In genomic region chr1:185534806-185535205, GRCh38 we compare ENCODE assay signal across 13 cellular contexts.
A peak's percentile ranks its signal among the peaks of the same experiment; 100 is the strongest.
DNase-seq lines count a peak whose midpoint lies in the region; ATAC-seq, FAIRE-seq and TF ChIP-seq lines count a peak whose summit lies in the region.
"Had no signal": no experiment of that assay in that cellular context is flagged by ENCODE, and none has a peak within 500 bp of the region (broad histone marks: within the 10 kb centered on the region; RNA-seq: fewer than 3 reads in every experiment).

No MANE protein-coding gene starts in this region.

- DNase-seq in HT-29 (ENCODE audit: low spot score) (peak; percentile 26), NCI-H748 (lab: John Stamatoyannopoulos, UW; ENCODE audit: unreplicated experiment) (peak; percentile 91), endothelial cell of umbilical vein (ENCODE audit: low read depth, low spot score) (peak; percentile 64), gastrocnemius medialis (no peak), iPS-NIHi7 (ENCODE audit: extremely low spot score) (no peak), hippocampal formation (lab: John Stamatoyannopoulos, UW) (no peak), 8988T (no peak)
- DNase-seq: kidney, NCI-H524, posterior cingulate gyrus, trophoblast cell had no signal

- peak in 1 of 2 donors; percentile 79 for ATAC-seq in gastrocnemius medialis
- no peak for ATAC-seq in GM21723 (IDR thresholded peaks at IDR 0.05; ENCODE audit: unreplicated experiment)

- POLR2A ChIA-PET in endothelial cell of umbilical vein (lab: Charles Lee), result no interaction called here

- intact Hi-C loops in endothelial cell of umbilical vein (cut with micrococcal nuclease), result no loop called here
- intact Hi-C loops in gastrocnemius medialis (cut with DNase I; ENCODE audit: low total_unique reads), result no loop called here

- CTCF ChIA-PET in endothelial cell of umbilical vein (lab: Charles Lee), result no interaction called here

- H3K9me1 ChIP-seq in endothelial cell of umbilical vein (replicated peaks; ENCODE audit: control insufficient read depth, extremely low read depth, insufficient read depth, low read length), result no peaks in the 10 kb centered on the region

- in situ Hi-C loops in gastrocnemius medialis (cut with MboI; ENCODE audit: low sequenced_read_pairs in 4 of 4), result no loop called here

- TF ChIP-seq POLR2A in endothelial cell of umbilical vein (IDR thresholded peaks at IDR 0.05; ENCODE audit: low read depth, low read length), result no peak
- no peak for TF ChIP-seq POLR2A in gastrocnemius medialis (IDR thresholded peaks at IDR 0.05)

- H3K36me3 ChIP-seq in endothelial cell of umbilical vein (ENCODE audit: control insufficient read depth in 2 of 2, extremely low read depth in 1 of 2, insufficient read depth in 2 of 2, low read length in 2 of 2), result no peaks in the 10 kb centered on the region
- no peaks in the 10 kb centered on the region for H3K36me3 ChIP-seq in gastrocnemius medialis
- H3K36me3 ChIP-seq: esophagus muscularis mucosa had no signal

- H3K9me3 ChIP-seq in endothelial cell of umbilical vein (replicated peaks; ENCODE audit: control insufficient read depth, insufficient read depth, low read length) (no peaks in the 10 kb centered on the region), gastrocnemius medialis (no peaks in the 10 kb centered on the region)
- H3K9me3 ChIP-seq: esophagus muscularis mucosa had no signal

- H3K4me2 ChIP-seq in endothelial cell of umbilical vein (ENCODE audit: insufficient read depth, low read length), result no peak overlapping the region

- H3K27me3 ChIP-seq in endothelial cell of umbilical vein (ENCODE audit: control insufficient read depth in 2 of 2, insufficient read depth in 2 of 2, low read length in 2 of 2) (no peaks in the 10 kb centered on the region), gastrocnemius medialis (no peaks in the 10 kb centered on the region)
- H3K27me3 ChIP-seq: esophagus muscularis mucosa had no signal

- BruUV-seq in endothelial cell of umbilical vein (replicated peaks; lab: Mats Ljungman, UMichigan), result no TSS peak

- TF ChIP-seq CTCF in endothelial cell of umbilical vein (IDR thresholded peaks at IDR 0.05; ENCODE audit: extremely low read depth in 1 of 2, insufficient read depth in 1 of 2, low read depth in 1 of 2, low read length in 2 of 2) (no peak), gastrocnemius medialis (IDR thresholded peaks at IDR 0.05 in 4 of 5, conservative IDR thresholded peaks at IDR 0.05 in 1 of 5) (no peak)

- no peaks in the 10 kb centered on the region for H4K20me1 ChIP-seq in endothelial cell of umbilical vein (replicated peaks; ENCODE audit: control insufficient read depth, extremely low read depth, insufficient read depth, low read length)

- H3K4me1 ChIP-seq in endothelial cell of umbilical vein (ENCODE audit: control insufficient read depth, extremely low read depth, insufficient read depth, low read length) (peaks cover 3% of the 10 kb centered on the region), gastrocnemius medialis (peaks cover 0 to 6% of the 10 kb centered on the region in 2 donors)
- H3K4me1 ChIP-seq: esophagus muscularis mucosa had no signal

- H3K9ac ChIP-seq in endothelial cell of umbilical vein (replicated peaks; ENCODE audit: extremely low read depth, insufficient read depth, low read length), result no peak overlapping the region

- FAIRE-seq in endothelial cell of umbilical vein (lab: Jason Lieb, UNC), result no peak

- H3K4me3 ChIP-seq in endothelial cell of umbilical vein (replicated peaks in 1 of 3; ENCODE audit: insufficient read depth in 1 of 3, low read depth in 1 of 3, low read length in 3 of 3) (no peak overlapping the region), gastrocnemius medialis (peak overlapping the region in 1 of 4 donors; percentile 13)
- H3K4me3 ChIP-seq: esophagus muscularis mucosa had no signal

- peak overlapping the region; percentile 72 for H2AFZ ChIP-seq in endothelial cell of umbilical vein (ENCODE audit: low read depth, low read length)

- H3K79me2 ChIP-seq in endothelial cell of umbilical vein (ENCODE audit: control insufficient read depth, insufficient read depth, low read length), result no peaks in the 10 kb centered on the region

- no peak overlapping the region for H3K27ac ChIP-seq in endothelial cell of umbilical vein (ENCODE audit: insufficient read depth, low read depth, low read length)
- H3K27ac ChIP-seq in gastrocnemius medialis, result peak overlapping the region in 3 of 4 donors; percentile 15 to 70 (median 16)

- dilution Hi-C loops in endothelial cell of umbilical vein (cut with MboI; ENCODE audit: extremely low pct_ligation_motif_present, low sequenced_read_pairs), result no loop called here

TF ChIP-seq in endothelial cell of umbilical vein, 7 proteins besides CTCF, POLR2A, EP300 and RAD21:
- TF ChIP-seq GATA2 (IDR thresholded peaks at IDR 0.05; ENCODE audit: insufficient read depth, insufficient read length, low read depth, low read length) (no peak), MYC (IDR thresholded peaks at IDR 0.05; ENCODE audit: low read depth, low read length) (no peak), FOS (IDR thresholded peaks at IDR 0.05; ENCODE audit: borderline replicate concordance, insufficient read depth, low read length) (no peak), JUN (IDR thresholded peaks at IDR 0.05; ENCODE audit: borderline replicate concordance, insufficient read depth, insufficient read length, low read depth) (no peak), POLR2AphosphoS5 (IDR thresholded peaks at IDR 0.05; ENCODE audit: insufficient read depth, low read depth, low read length) (no peak), MAX (IDR thresholded peaks at IDR 0.05; ENCODE audit: insufficient read depth, insufficient read length) (no peak), EZH2 (IDR thresholded peaks at IDR 0.05; ENCODE audit: borderline replicate concordance, low read depth, low read length, severe bottlenecking) (no peak)
TF ChIP-seq in endothelial cell of umbilical vein: peak in this region for 0.

Comparison
In these comparisons a context has a peak if more than half of its experiments do, and no peak if none do; other contexts are left out.
1. DNase-seq: peak in HT-29 (single experiment), NCI-H748 (single experiment) and endothelial cell of umbilical vein (single experiment); none in gastrocnemius medialis (0 of 2), iPS-NIHi7 (single experiment), hippocampal formation (0 of 2) and 8988T (single experiment).